ENCODE assay signal across 9 cellular contexts in the genomic region with DNA sequence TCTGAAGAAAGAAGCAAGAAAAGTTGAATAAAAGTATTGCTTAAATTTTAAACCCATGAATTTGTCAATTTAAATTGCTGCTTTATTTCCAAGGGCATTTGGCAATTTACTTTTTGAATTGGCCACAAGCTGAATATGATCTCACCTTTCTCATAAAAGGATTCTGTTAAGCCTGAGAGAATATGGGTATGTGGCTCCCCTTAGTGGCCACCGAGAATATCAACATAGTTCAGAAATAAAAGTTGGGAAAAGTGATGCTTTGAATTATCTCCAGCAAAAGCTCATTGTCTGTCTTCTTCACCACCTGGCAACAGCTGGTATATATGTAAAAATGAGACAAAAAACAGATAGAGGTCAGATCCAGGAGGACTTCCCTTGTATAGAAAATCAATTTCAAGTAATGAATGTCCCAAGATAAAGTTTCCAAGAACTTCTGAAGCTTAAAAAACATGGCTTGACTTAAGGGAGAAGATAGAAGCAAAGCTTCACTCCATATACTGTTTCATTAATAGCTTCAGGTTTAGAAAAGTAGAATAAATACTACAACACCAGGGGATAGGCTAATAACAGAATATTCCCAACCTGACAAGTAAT.
DNase-seq lines count a peak whose midpoint lies in the region; ATAC-seq and TF ChIP-seq lines count a peak whose summit lies in the region.
"Had no signal": no experiment of that assay in that cellular context is flagged by ENCODE, and none has a peak within 500 bp of the region (broad histone marks: within the 10 kb centered on the region; RNA-seq: fewer than 3 reads in every experiment).

No MANE protein-coding gene starts in this region.

- no peaks in the 10 kb centered on the region for H3F3A ChIP-seq in OCI-LY1 (ENCODE audit: insufficient read depth, low read length)

- H4K20me1 ChIP-seq in OCI-LY1 (ENCODE audit: insufficient read depth, low read length) = no peaks in the 10 kb centered on the region

- no peak overlapping the region for H3K27ac Mint-ChIP-seq in neural crest cell (ENCODE audit: unreplicated experiment)
- no peak overlapping the region for H3K27ac Mint-ChIP-seq in stimulated activated effector memory CD8-positive, alpha-beta T cell treated with anti-CD3 and anti-CD28 coated beads, Interleukin-12 subunit alpha, Interleukin-12 subunit beta, amount 100 ng/mL, for 72 hours

- DNase-seq in AML-193 (lab: John Stamatoyannopoulos, UW) (peak; percentile 16 to 35), dorsolateral prefrontal cortex (peak in 2 of 10 donors; percentile 4 to 22), neural crest cell (ENCODE audit: low read depth, low spot score) (peak; percentile 39)
- no peak for DNase-seq in stimulated activated effector memory CD8-positive, alpha-beta T cell treated with anti-CD3 and anti-CD28 coated beads, Interleukin-12 subunit alpha, Interleukin-12 subunit beta, amount 100 ng/mL, for 72 hours (ENCODE audit: low spot score in 2 of 2)
- DNase-seq: left cardiac atrium had no signal

- H3K79me2 ChIP-seq in OCI-LY1 (ENCODE audit: insufficient read depth, low read length) = no peaks in the 10 kb centered on the region

- H3K27me3 Mint-ChIP-seq in neural crest cell (ENCODE audit: low read depth) = no peaks in the 10 kb centered on the region

- no peak overlapping the region for H3K4me3 Mint-ChIP-seq in neural crest cell
- H3K4me3 Mint-ChIP-seq in stimulated activated effector memory CD8-positive, alpha-beta T cell treated with anti-CD3 and anti-CD28 coated beads, Interleukin-12 subunit alpha, Interleukin-12 subunit beta, amount 100 ng/mL, for 72 hours = no peak overlapping the region

- no peaks in the 10 kb centered on the region for H3K4me1 ChIP-seq in OCI-LY1 (ENCODE audit: insufficient read depth, low read length, severe bottlenecking)

- peaks cover 7% of the 10 kb centered on the region for H3K4me1 Mint-ChIP-seq in neural crest cell
- no peaks in the 10 kb centered on the region for H3K4me1 Mint-ChIP-seq in stimulated activated effector memory CD8-positive, alpha-beta T cell treated with anti-CD3 and anti-CD28 coated beads, Interleukin-12 subunit alpha, Interleukin-12 subunit beta, amount 100 ng/mL, for 72 hours

- H3K9me2 ChIP-seq in OCI-LY1 (ENCODE audit: low read depth, low read length) = no peaks in the 10 kb centered on the region

- no peaks in the 10 kb centered on the region for H3K9me3 Mint-ChIP-seq in neural crest cell
- H3K9me3 Mint-ChIP-seq in stimulated activated effector memory CD8-positive, alpha-beta T cell treated with anti-CD3 and anti-CD28 coated beads, Interleukin-12 subunit alpha, Interleukin-12 subunit beta, amount 100 ng/mL, for 72 hours = no peaks in the 10 kb centered on the region

- H3K36me3 ChIP-seq in OCI-LY1 (ENCODE audit: insufficient read depth, low read length) = no peaks in the 10 kb centered on the region

- H3K9me3 ChIP-seq in OCI-LY1 (ENCODE audit: low read length) = no peaks in the 10 kb centered on the region

- no peak overlapping the region for H3K27ac ChIP-seq in OCI-LY1 (ENCODE audit: low read depth, low read length, poor library complexity, severe bottlenecking)
- no peak overlapping the region for H3K27ac ChIP-seq in dorsolateral prefrontal cortex

- H3K36me3 Mint-ChIP-seq in neural crest cell (ENCODE audit: low read depth) = no peaks in the 10 kb centered on the region
- H3K36me3 Mint-ChIP-seq in stimulated activated effector memory CD8-positive, alpha-beta T cell treated with anti-CD3 and anti-CD28 coated beads, Interleukin-12 subunit alpha, Interleukin-12 subunit beta, amount 100 ng/mL, for 72 hours = no peaks in the 10 kb centered on the region

- intact Hi-C loops in dorsolateral prefrontal cortex (cut with DNase I) = loop anchor here (2.0 to 10.0 kb wide), 3 partner anchors 212 to 1220 kb away; no protein-coding TSS in a partner anchor

- H3K9ac ChIP-seq in OCI-LY1 (ENCODE audit: low read length) = no peak overlapping the region

- no peak overlapping the region for H3K4me3 ChIP-seq in OCI-LY1 (ENCODE audit: low read depth, low read length, poor library complexity, severe bottlenecking)
- H3K4me3 ChIP-seq in dorsolateral prefrontal cortex = no peak overlapping the region

- peak; percentile 78 for TF ChIP-seq CTCF in OCI-LY1 (IDR thresholded peaks at IDR 0.05; ENCODE audit: low read length)
- TF ChIP-seq CTCF in dorsolateral prefrontal cortex (IDR thresholded peaks at IDR 0.05 in 54 of 56, conservative IDR thresholded peaks at IDR 0.05 in 2 of 56; ENCODE audit: low read depth in 1 of 56, partially characterized antibody in 56 of 56) = peak; percentile 56 to 90 (median 77)
- peak; percentile 85 for TF ChIP-seq CTCF in neural crest cell (conservative IDR thresholded peaks at IDR 0.05)

- H2AFZ ChIP-seq in OCI-LY1 (ENCODE audit: low read length) = no peak overlapping the region

- no peak overlapping the region for H3K4me2 ChIP-seq in OCI-LY1 (ENCODE audit: low read length)

- no peaks in the 10 kb centered on the region for H3K27me3 ChIP-seq in OCI-LY1 (ENCODE audit: insufficient read depth, low read length)
- peaks cover 0 to 9% (median 0%) of the 10 kb centered on the region in 45 donors for H3K27me3 ChIP-seq in dorsolateral prefrontal cortex

- ATAC-seq in GM18502 (IDR thresholded peaks at IDR 0.05; ENCODE audit: poor library complexity, unreplicated experiment) (peak; percentile 76), HG03066 (IDR thresholded peaks at IDR 0.05; ENCODE audit: low read depth, unreplicated experiment) (peak; percentile 85), HG02840 (IDR thresholded peaks at IDR 0.05; ENCODE audit: low FRiP score, unreplicated experiment) (no peak)
- no peak for ATAC-seq in stimulated activated effector memory CD8-positive, alpha-beta T cell treated with anti-CD3 and anti-CD28 coated beads, Interleukin-12 subunit alpha, Interleukin-12 subunit beta, amount 100 ng/mL, for 72 hours

Comparison
In these comparisons a context has a peak if more than half of its experiments do, and no peak if none do; other contexts are left out.
1. DNase-seq: peak in AML-193 (2 of 2) and neural crest cell (single experiment); none in stimulated activated effector memory CD8-positive, alpha-beta T cell treated with anti-CD3 and anti-CD28 coated beads, Interleukin-12 subunit alpha, Interleukin-12 subunit beta, amount 100 ng/mL, for 72 hours (0 of 2).
2. ATAC-seq: peak in GM18502 (single experiment) and HG03066 (single experiment); none in HG02840 (single experiment) and stimulated activated effector memory CD8-positive, alpha-beta T cell treated with anti-CD3 and anti-CD28 coated beads, Interleukin-12 subunit alpha, Interleukin-12 subunit beta, amount 100 ng/mL, for 72 hours (single experiment).
3. Peak in every context shown above with its lines, with median percentiles within 50 percentile points of each other: CTCF ChIP-seq.